ENCODE assay signal across 1 cellular context in the genomic region with DNA sequence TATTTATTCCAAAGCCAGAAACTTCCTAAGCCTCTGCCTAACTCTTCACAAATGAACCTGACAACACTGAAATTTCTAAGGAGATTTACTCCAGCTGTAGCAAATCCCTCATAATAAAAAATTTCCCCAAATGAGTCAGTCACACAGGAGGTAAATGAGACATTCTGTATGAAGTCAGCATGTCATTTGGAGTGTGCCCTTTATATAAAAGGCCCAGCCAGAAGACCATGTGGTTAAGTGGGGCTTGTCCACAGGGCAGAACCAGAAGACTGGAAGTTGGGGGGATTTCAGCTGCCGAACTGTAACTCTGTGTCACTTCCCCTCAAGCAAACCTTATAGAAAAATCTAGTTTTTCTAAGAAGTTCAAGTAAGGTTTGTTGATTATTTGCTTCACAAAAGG.
TF ChIP-seq lines count a peak whose summit lies in the region.

No MANE protein-coding gene starts in this region.

TF ChIP-seq in IMR-90, 13 proteins besides CTCF, POLR2A, EP300 and RAD21 (continued from another document):
- peak; percentile 68; the same call in 1 of the 2 replicates for TF ChIP-seq MXI1 (IDR thresholded peaks at IDR 0.05; ENCODE audit: borderline replicate concordance, low read depth, low read length)
- 0 out of 2 replicates have a peak, but pooled peaks have one; percentile 20 for TF ChIP-seq BHLHE40 (IDR thresholded peaks at IDR 0.05; ENCODE audit: low read depth, low read length)
- TF ChIP-seq CEBPB (IDR thresholded peaks at IDR 0.05; ENCODE audit: low read depth, low read length) = no peak
- TF ChIP-seq, protein P1, sequence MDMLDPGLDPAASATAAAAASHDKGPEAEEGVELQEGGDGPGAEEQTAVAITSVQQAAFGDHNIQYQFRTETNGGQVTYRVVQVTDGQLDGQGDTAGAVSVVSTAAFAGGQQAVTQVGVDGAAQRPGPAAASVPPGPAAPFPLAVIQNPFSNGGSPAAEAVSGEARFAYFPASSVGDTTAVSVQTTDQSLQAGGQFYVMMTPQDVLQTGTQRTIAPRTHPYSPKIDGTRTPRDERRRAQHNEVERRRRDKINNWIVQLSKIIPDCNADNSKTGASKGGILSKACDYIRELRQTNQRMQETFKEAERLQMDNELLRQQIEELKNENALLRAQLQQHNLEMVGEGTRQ (IDR thresholded peaks at IDR 0.05; ENCODE audit: low read depth, low read length) = no peak
- no peak for TF ChIP-seq NFE2L2 (IDR thresholded peaks at IDR 0.05; ENCODE audit: low read depth, low read length)
- TF ChIP-seq SMC3 (IDR thresholded peaks at IDR 0.05; ENCODE audit: low read depth, low read length) = no peak
- no peak for TF ChIP-seq CHD1 (IDR thresholded peaks at IDR 0.05; ENCODE audit: low read depth, low read length)
- no peak for TF ChIP-seq RFX5 (IDR thresholded peaks at IDR 0.05; ENCODE audit: low read depth, low read length)
- no peak for TF ChIP-seq RCOR1 (IDR thresholded peaks at IDR 0.05; ENCODE audit: insufficient replicate concordance, low read length)
